In the genomic region with DNA sequence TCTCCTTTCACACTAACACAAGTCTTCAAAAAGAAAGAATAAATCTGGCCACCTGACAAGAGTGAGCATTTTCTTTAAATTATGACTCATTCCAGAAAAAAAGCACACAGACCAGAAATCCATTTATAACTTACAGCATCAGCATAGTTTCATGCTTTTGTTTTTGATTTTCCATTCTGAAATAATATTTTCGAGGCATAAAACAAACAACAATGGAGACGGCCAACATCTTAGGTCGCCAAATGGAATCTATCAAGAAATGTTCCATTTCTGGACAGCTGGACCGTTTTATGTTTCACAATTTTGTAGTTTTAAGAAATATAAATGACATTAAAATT, we compare ENCODE assay signal across 15 cellular contexts.
DNase-seq lines count a peak whose midpoint lies in the region; ATAC-seq and TF ChIP-seq lines count a peak whose summit lies in the region.
"Had no signal": no experiment of that assay in that cellular context is flagged by ENCODE, and none has a peak within 500 bp of the region (broad histone marks: within the 10 kb centered on the region; RNA-seq: fewer than 3 reads in every experiment).

No MANE protein-coding gene starts in this region.

- in situ Hi-C loops in transverse colon (cut with MboI; ENCODE audit: low pct_ligation_motif_present in 1 of 4, low pct_unique_long_range_greater_than_20kb in 1 of 4, low sequenced_read_pairs in 3 of 4), result no loop called here

- intact Hi-C loops in transverse colon (cut with DNase I; ENCODE audit: low total_unique reads), result loop anchor here (10.0 kb wide), 2 partner anchors 83 to 147 kb away; no protein-coding TSS in a partner anchor

- H3K9me3 Mint-ChIP-seq in mesothelial cell of epicardium, result no peaks in the 10 kb centered on the region

- WGBS in transverse colon (ENCODE audit: low coverage in 1 of 2), 2 donors, result 69 to 74% methylated on average over 3 to 4 of the region's 4 CpGs

- no peak overlapping the region for H3K4me3 ChIP-seq in transverse colon
- no peak overlapping the region for H3K4me3 ChIP-seq in MG63
- H3K4me3 ChIP-seq: hepatocyte, K562 had no signal

- TF ChIP-seq POLR2A in transverse colon (IDR thresholded peaks at IDR 0.05), result no peak

- no peaks in the 10 kb centered on the region for H3K36me3 ChIP-seq in transverse colon
- peaks cover 9% of the 10 kb centered on the region for H3K36me3 ChIP-seq in MG63

- peaks cover 14 to 51% (median 24%) of the 10 kb centered on the region in 4 donors for H3K4me1 ChIP-seq in transverse colon

- DNase-seq in LHCN-M2 (ENCODE audit: low read depth) (peak; percentile 50), dermis blood vessel endothelial cell (peak; percentile 31), mesothelial cell of epicardium (ENCODE audit: low spot score in 2 of 2, unreplicated experiment in 2 of 2) (no peak), transverse colon (no peak), MG63 (no peak), NOMO-1 (lab: John Stamatoyannopoulos, UW; ENCODE audit: unreplicated experiment in 2 of 2) (no peak), NCI-H1092 (lab: John Stamatoyannopoulos, UW) (no peak)
- DNase-seq: activated CD4-positive, alpha-beta T cell treated with anti-CD3 and anti-CD28 coated beads for 48 hours; activated gamma-delta T cell treated with Interleukin-2 at 50 U/mL for 16 hours; cortex of kidney; NCI-H2081 had no signal

- peaks cover 54% of the 10 kb centered on the region for H3K4me1 Mint-ChIP-seq in mesothelial cell of epicardium

- H3K9me3 ChIP-seq in transverse colon (no peaks in the 10 kb centered on the region), MG63 (no peaks in the 10 kb centered on the region)

- no peaks in the 10 kb centered on the region for H3K27me3 ChIP-seq in transverse colon
- H3K27me3 ChIP-seq in MG63, result no peaks in the 10 kb centered on the region
- H3K27me3 ChIP-seq: hepatocyte had no signal

- H3K36me3 Mint-ChIP-seq in mesothelial cell of epicardium, result peaks cover 5% of the 10 kb centered on the region

- no peaks in the 10 kb centered on the region for H3K27me3 Mint-ChIP-seq in mesothelial cell of epicardium (ENCODE audit: low read depth)

- peak overlapping the region; percentile 41 to 63 (median 58) for H3K27ac ChIP-seq in transverse colon
- H3K27ac ChIP-seq: hepatocyte had no signal

- no peak overlapping the region for H3K4me3 Mint-ChIP-seq in mesothelial cell of epicardium

- TF ChIP-seq CTCF in mesothelial cell of epicardium (IDR thresholded peaks at IDR 0.05; ENCODE audit: unreplicated experiment), result no peak
- no peak for TF ChIP-seq CTCF in transverse colon (IDR thresholded peaks at IDR 0.05)

- ATAC-seq in HG03139 (IDR thresholded peaks at IDR 0.05; ENCODE audit: unreplicated experiment), result no peak
- ATAC-seq: HCT116, K562 had no signal

- TF ChIP-seq EP300 in transverse colon (IDR thresholded peaks at IDR 0.05; ENCODE audit: low read depth), result no peak

- peak overlapping the region; percentile 55 for H3K27ac Mint-ChIP-seq in mesothelial cell of epicardium

Comparison
In these comparisons a context has a peak if more than half of its experiments do, and no peak if none do; other contexts are left out.
1. DNase-seq: peak in LHCN-M2 (single experiment) and dermis blood vessel endothelial cell (single experiment); none in mesothelial cell of epicardium (0 of 2), transverse colon (single experiment), MG63 (single experiment), NOMO-1 (0 of 2) and NCI-H1092 (single experiment).